16 cellular contexts compared by ENCODE assay signal in genomic region chr4:37439809-37440518, GRCh38.
"Had no signal": no experiment of that assay in that cellular context is flagged by ENCODE, and none has a peak within 500 bp of the region (broad histone marks: within the 10 kb centered on the region; RNA-seq: fewer than 3 reads in every experiment).

No MANE protein-coding gene starts in this region.

- H3K4me1 ChIP-seq: ascending aorta, gastrocnemius medialis, heart left ventricle had no signal

- H3K9me3 ChIP-seq: ascending aorta, gastrocnemius medialis, heart left ventricle, neutrophil, SK-N-SH, transverse colon had no signal

- H3K4me3 ChIP-seq: ascending aorta, gastrocnemius medialis, heart left ventricle, transverse colon had no signal

- H3K27me3 ChIP-seq: ascending aorta, gastrocnemius medialis, transverse colon had no signal

- H3K36me3 Mint-ChIP-seq: naive B cell had no signal

- H3K4me2 ChIP-seq: SK-N-SH had no signal

- H3K4me1 Mint-ChIP-seq: activated naive CD8-positive, alpha-beta T cell treated with anti-CD3 and anti-CD28 coated beads, Interleukin-2, amount 50 U/mL, for 24 hours; naive B cell had no signal

- H3K36me3 ChIP-seq: ascending aorta, gastrocnemius medialis, heart left ventricle, neutrophil, transverse colon had no signal

- H3K4me3 Mint-ChIP-seq: activated naive CD8-positive, alpha-beta T cell treated with anti-CD3 and anti-CD28 coated beads, Interleukin-2, amount 50 U/mL, for 24 hours; activated T-helper 17 cell treated with anti-CD3 and anti-CD28 coated beads, Interleukin-2, amount 50 U/mL, for 72 hours; naive B cell had no signal

- H3K27ac Mint-ChIP-seq: activated naive CD8-positive, alpha-beta T cell treated with anti-CD3 and anti-CD28 coated beads, Interleukin-2, amount 50 U/mL, for 24 hours; activated T-helper 17 cell treated with anti-CD3 and anti-CD28 coated beads, Interleukin-2, amount 50 U/mL, for 72 hours; naive B cell had no signal

- DNase-seq: activated CD4-positive, alpha-beta T cell treated with anti-CD3 and anti-CD28 coated beads, Interleukin-2, amount 50 U/mL, for 4 hours; activated CD4-positive, CD25-positive, alpha-beta regulatory T cell treated with anti-CD3 and anti-CD28 coated beads, Interleukin-2, amount 50 U/mL, for 72 hours; activated naive CD4-positive, alpha-beta T cell treated with Interleukin-2 at 50 U/mL for 16 hours; activated naive CD8-positive, alpha-beta T cell treated with anti-CD3 and anti-CD28 coated beads, Interleukin-2, amount 50 U/mL, for 24 hours; activated T-cell treated with anti-CD3 and anti-CD28 coated beads for 4 hours; gastrocnemius medialis; heart left ventricle; mammary epithelial cell; naive B cell; right cardiac atrium; SK-N-SH; stimulated activated CD4-positive, alpha-beta T cell treated with anti-CD3 and anti-CD28 coated beads, Interleukin-1b, Interleukin-23, amount 100 ng/mL, for 48 hours; transverse colon had no signal

- H3K9me3 Mint-ChIP-seq: activated naive CD8-positive, alpha-beta T cell treated with anti-CD3 and anti-CD28 coated beads, Interleukin-2, amount 50 U/mL, for 24 hours; activated T-helper 17 cell treated with anti-CD3 and anti-CD28 coated beads, Interleukin-2, amount 50 U/mL, for 72 hours; naive B cell had no signal

- ATAC-seq: activated naive CD8-positive, alpha-beta T cell treated with anti-CD3 and anti-CD28 coated beads, Interleukin-2, amount 50 U/mL, for 24 hours; activated T-helper 17 cell treated with anti-CD3 and anti-CD28 coated beads, Interleukin-2, amount 50 U/mL, for 72 hours; gastrocnemius medialis; heart left ventricle; right cardiac atrium had no signal

- H3K27ac ChIP-seq: ascending aorta, gastrocnemius medialis, heart left ventricle, neutrophil had no signal
